8 cellular contexts compared by ENCODE assay signal in genomic region chr13:108269601-108270328, GRCh38. TPM values are rescaled to one million over a fixed set of nuclear protein-coding genes. Genes with fewer than 3 reads are reported as not detected.
DNase-seq lines count a peak whose midpoint lies in the region; ATAC-seq and TF ChIP-seq lines count a peak whose summit lies in the region.

A gene with protein sequence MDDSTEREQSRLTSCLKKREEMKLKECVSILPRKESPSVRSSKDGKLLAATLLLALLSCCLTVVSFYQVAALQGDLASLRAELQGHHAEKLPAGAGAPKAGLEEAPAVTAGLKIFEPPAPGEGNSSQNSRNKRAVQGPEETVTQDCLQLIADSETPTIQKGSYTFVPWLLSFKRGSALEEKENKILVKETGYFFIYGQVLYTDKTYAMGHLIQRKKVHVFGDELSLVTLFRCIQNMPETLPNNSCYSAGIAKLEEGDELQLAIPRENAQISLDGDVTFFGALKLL (plus strand): TSS chr13:108269718. CDS start chr13:108269896, 178 bp downstream.

- no peak within 1 kb of the TSS for H3K4me3 ChIP-seq in RWPE2 (ENCODE audit: severe bottlenecking)

- no peaks in the 10 kb centered on the region for H3K9me3 ChIP-seq in RWPE2 (ENCODE audit: severe bottlenecking)

- no peak for TF ChIP-seq CTCF in RWPE2 (IDR thresholded peaks at IDR 0.05; ENCODE audit: poor library complexity, severe bottlenecking)

- H3K4me1 ChIP-seq in RWPE2 (ENCODE audit: insufficient read depth, poor library complexity, severe bottlenecking) = no peaks in the 10 kb centered on the region

- DNase-seq in A172 (ENCODE audit: low spot score) (peak; percentile 16), RWPE2 (ENCODE audit: low spot score) (no peak), cardiac septum (ENCODE audit: low spot score) (peak; percentile 85), renal cortical epithelial cell (ENCODE audit: low read depth) (peak; percentile 50), NCI-H2171 treated with DMSO at 0.1 percent for 48 hours (lab: John Stamatoyannopoulos, UW) (no peak)
- peak; percentile 68 for DNase-seq in activated naive CD4-positive, alpha-beta T cell treated with anti-CD3 and anti-CD28 coated beads for 36 hours

- peaks cover 1% of the 10 kb centered on the region for H3K36me3 Mint-ChIP-seq in activated naive CD4-positive, alpha-beta T cell treated with anti-CD3 and anti-CD28 coated beads for 36 hours (ENCODE audit: low read depth)

- no peak within 1 kb of the TSS for H3K27ac ChIP-seq in RWPE2 (ENCODE audit: poor library complexity, severe bottlenecking)

- H3K27me3 Mint-ChIP-seq in activated naive CD4-positive, alpha-beta T cell treated with anti-CD3 and anti-CD28 coated beads for 36 hours (ENCODE audit: low read depth) = no peaks in the 10 kb centered on the region

- no peaks in the 10 kb centered on the region for H3K36me3 ChIP-seq in RWPE2 (ENCODE audit: low read depth)

- CTCF ChIA-PET in activated naive CD4-positive, alpha-beta T cell treated with anti-CD3 and anti-CD28 coated beads for 36 hours (lab: Charles Lee) = interaction anchor here (0.6 to 1.9 kb wide), 7 partner anchors 11 to 628 kb away, joined by 3 to 8 read pairs (median 3); no protein-coding TSS in a partner anchor

- TF ChIP-seq POLR2A in GM18526 (IDR thresholded peaks at IDR 0.05; ENCODE audit: extremely low read depth, insufficient read length) = peak; percentile 56

- peaks cover 6% of the 10 kb centered on the region for H3K9me3 Mint-ChIP-seq in activated naive CD4-positive, alpha-beta T cell treated with anti-CD3 and anti-CD28 coated beads for 36 hours

- H3K4me3 Mint-ChIP-seq in activated naive CD4-positive, alpha-beta T cell treated with anti-CD3 and anti-CD28 coated beads for 36 hours = peak within 1 kb of the TSS; percentile 75

- H3K27me3 ChIP-seq in RWPE2 (ENCODE audit: insufficient read depth, poor library complexity, severe bottlenecking) = no peaks in the 10 kb centered on the region

- H3K4me1 Mint-ChIP-seq in activated naive CD4-positive, alpha-beta T cell treated with anti-CD3 and anti-CD28 coated beads for 36 hours (ENCODE audit: low read depth) = peaks cover 55% of the 10 kb centered on the region

- H3K27ac Mint-ChIP-seq in activated naive CD4-positive, alpha-beta T cell treated with anti-CD3 and anti-CD28 coated beads for 36 hours = peak within 1 kb of the TSS; percentile 81

- ATAC-seq in HG03039 (IDR thresholded peaks at IDR 0.05; ENCODE audit: unreplicated experiment) (peak; percentile 55), RWPE2 (ENCODE audit: low read depth) (peak; percentile 41; the same call in 2 of the 3 replicates)

- intact Hi-C loops in activated naive CD4-positive, alpha-beta T cell treated with anti-CD3 and anti-CD28 coated beads for 36 hours (cut with micrococcal nuclease) = loop anchor here (1.0 to 10.0 kb wide), 8 partner anchors 37 to 1509 kb away; no protein-coding TSS in a partner anchor
- intact Hi-C loops in cardiac septum (cut with DNase I) = no loop called here

RNA-seq across cellular contexts. Expression of the gene that starts here (rescaled TPM):
- not detected in 2 replicates for total RNA-seq in A172 (2014; rRNA removed; shearing (Covaris generic))
- total RNA-seq in activated naive CD4-positive, alpha-beta T cell treated with anti-CD3 and anti-CD28 coated beads for 36 hours = 1 to 10 TPM; 2.0 to 2.6 TPM
- 4.0 TPM for total RNA-seq in cardiac septum
- 1.3 and 4.7 TPM in 2 replicates for total RNA-seq in renal cortical epithelial cell

Comparison
In these comparisons a context has a peak if more than half of its experiments do, and no peak if none do; other contexts are left out.
1. Peak in DNase-seq in A172; RNA of the gene not detected or under 1 TPM.
2. DNase-seq: peak in activated naive CD4-positive, alpha-beta T cell treated with anti-CD3 and anti-CD28 coated beads for 36 hours (single experiment), cardiac septum (single experiment) and renal cortical epithelial cell (single experiment); none in RWPE2 (single experiment) and NCI-H2171 treated with DMSO at 0.1 percent for 48 hours (single experiment).